In the genomic region with DNA sequence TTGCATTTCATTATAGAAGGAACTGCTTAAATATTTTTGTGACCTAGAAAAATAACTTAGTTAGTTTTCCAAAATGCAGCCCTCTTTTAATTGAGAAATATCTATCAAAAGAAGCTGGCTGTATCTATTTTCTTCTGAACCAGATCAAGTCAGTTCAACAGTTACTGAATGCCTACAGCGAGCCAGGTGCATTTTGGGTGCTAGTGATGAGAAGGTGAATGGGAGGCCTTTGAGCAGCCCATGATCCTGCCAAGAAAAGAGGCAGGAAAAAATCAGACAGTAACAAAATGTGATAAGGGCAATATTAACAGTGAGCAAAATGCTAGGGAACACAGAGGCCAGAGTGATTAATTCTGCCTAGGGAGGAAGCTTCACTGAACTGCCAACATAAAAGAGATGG, we compare ENCODE assay signal across 23 cellular contexts.
"Had no signal": no experiment of that assay in that cellular context is flagged by ENCODE, and none has a peak within 500 bp of the region (broad histone marks: within the 10 kb centered on the region; RNA-seq: fewer than 3 reads in every experiment).

No MANE protein-coding gene starts in this region.

- H3K4me1 ChIP-seq: colonic mucosa, esophagus muscularis mucosa, foreskin keratinocyte, gastroesophageal sphincter, lower lobe of right lung had no signal

- H3K9me3 ChIP-seq: colonic mucosa, esophagus muscularis mucosa, gastroesophageal sphincter, heart left ventricle, lower lobe of right lung, mucosa of descending colon had no signal

- H3K36me3 ChIP-seq: colonic mucosa, esophagus muscularis mucosa, gastroesophageal sphincter, heart left ventricle, lower lobe of right lung had no signal

- H2AFZ ChIP-seq: hepatocyte had no signal

- H3K79me2 ChIP-seq: hepatocyte had no signal

- DNase-seq: colonic mucosa; cortex of kidney; effector CD8-positive, alpha-beta T cell; effector memory CD8-positive, alpha-beta T cell; endodermal cell; foreskin keratinocyte; heart left ventricle; hypothalamus; immature natural killer cell; islet precursor cell; kidney; kidney glomerular epithelial cell; left colon; left ventricle myocardium superior; lower lobe of right lung; mesenchymal stem cell; mucosa of descending colon had no signal

- H3K27me3 ChIP-seq: colonic mucosa, esophagus muscularis mucosa, foreskin keratinocyte, gastroesophageal sphincter, heart left ventricle, hepatocyte had no signal

- FAIRE-seq: endometrium, frontal cortex, kidney had no signal

- H3K4me3 ChIP-seq: colonic mucosa, esophagus muscularis mucosa, gastroesophageal sphincter, heart left ventricle, hepatocyte, lower lobe of right lung, mucosa of descending colon had no signal

- H3K27ac ChIP-seq: colonic mucosa, esophagus muscularis mucosa, foreskin keratinocyte, gastroesophageal sphincter, heart left ventricle, hepatocyte, lower lobe of right lung had no signal

- ATAC-seq: effector memory CD8-positive, alpha-beta T cell; foreskin keratinocyte; gastroesophageal sphincter; heart left ventricle; left colon; left lobe of liver; left ventricle myocardium superior; lower lobe of right lung; mucosa of descending colon had no signal

- H3K4me2 ChIP-seq: hepatocyte had no signal
